In genomic region chr18:13589943-13590342, GRCh38 we compare ENCODE assay signal across 19 cellular contexts.
DNase-seq lines count a peak whose midpoint lies in the region; ATAC-seq lines count a peak whose summit lies in the region.
"Had no signal": no experiment of that assay in that cellular context is flagged by ENCODE, and none has a peak within 500 bp of the region (broad histone marks: within the 10 kb centered on the region; RNA-seq: fewer than 3 reads in every experiment).

No MANE protein-coding gene starts in this region.

- no peak overlapping the region for H3K4me3 Mint-ChIP-seq in activated naive CD8-positive, alpha-beta T cell treated with anti-CD3 and anti-CD28 coated beads, Interleukin-2, amount 10 ng/mL, durations not matched to agents 7 days and 5 days
- H3K4me3 Mint-ChIP-seq in activated naive CD8-positive, alpha-beta T cell treated with anti-CD3 and anti-CD28 coated beads, Interleukin-2, amount 50 U/mL, for 24 hours: no peak overlapping the region
- H3K4me3 Mint-ChIP-seq in stimulated activated naive CD8-positive, alpha-beta T cell treated with anti-CD3 and anti-CD28 coated beads, Interleukin-15, amount 100 ng/mL, for 72 hours: no peak overlapping the region
- no peak overlapping the region for H3K4me3 Mint-ChIP-seq in CD8-positive, alpha-beta memory T cell

- H3K27me3 ChIP-seq in mesenchymal stem cell (ENCODE audit: control insufficient read depth in 1 of 2, insufficient read depth in 1 of 2, low read length in 2 of 2): no peaks in the 10 kb centered on the region
- no peaks in the 10 kb centered on the region for H3K27me3 ChIP-seq in CD8-positive, alpha-beta memory T cell (ENCODE audit: insufficient read depth, low read length, poor library complexity, severe bottlenecking)
- H3K27me3 ChIP-seq: MG63, SJSA1 had no signal

- no peaks in the 10 kb centered on the region for H3K4me1 ChIP-seq in mesenchymal stem cell (ENCODE audit: control insufficient read depth, insufficient read depth, low read depth, low read length)
- H3K4me1 ChIP-seq in CD8-positive, alpha-beta memory T cell (ENCODE audit: insufficient read depth, low read length): no peaks in the 10 kb centered on the region
- H3K4me1 ChIP-seq: A549, SJSA1 had no signal

- ATAC-seq in activated naive CD8-positive, alpha-beta T cell treated with anti-CD3 and anti-CD28 coated beads, Interleukin-2, amount 10 ng/mL, durations not matched to agents 7 days and 5 days (ENCODE audit: low read depth): no peak
- ATAC-seq in activated naive CD8-positive, alpha-beta T cell treated with anti-CD3 and anti-CD28 coated beads, Interleukin-2, amount 50 U/mL, for 24 hours: no peak
- ATAC-seq in stimulated activated naive CD8-positive, alpha-beta T cell treated with anti-CD3 and anti-CD28 coated beads, Interleukin-15, amount 100 ng/mL, for 72 hours: no peak
- no peak for ATAC-seq in HG03520 (IDR thresholded peaks at IDR 0.05; ENCODE audit: unreplicated experiment)
- ATAC-seq: A549 had no signal

- H3K4me1 Mint-ChIP-seq in activated naive CD8-positive, alpha-beta T cell treated with anti-CD3 and anti-CD28 coated beads, Interleukin-2, amount 10 ng/mL, durations not matched to agents 7 days and 5 days: peaks cover 67% of the 10 kb centered on the region
- peaks cover 70% of the 10 kb centered on the region for H3K4me1 Mint-ChIP-seq in activated naive CD8-positive, alpha-beta T cell treated with anti-CD3 and anti-CD28 coated beads, Interleukin-2, amount 50 U/mL, for 24 hours
- peaks cover 86% of the 10 kb centered on the region for H3K4me1 Mint-ChIP-seq in stimulated activated naive CD8-positive, alpha-beta T cell treated with anti-CD3 and anti-CD28 coated beads, Interleukin-15, amount 100 ng/mL, for 72 hours
- peaks cover 26 to 37% (median 26%) of the 10 kb centered on the region in 3 donors for H3K4me1 Mint-ChIP-seq in CD8-positive, alpha-beta memory T cell

- H3K23ac ChIP-seq in mesenchymal stem cell (ENCODE audit: low read length in 2 of 2): no peak overlapping the region

- H3K4ac ChIP-seq in mesenchymal stem cell (ENCODE audit: low read depth in 1 of 2, low read length in 2 of 2): no peak overlapping the region

- H3K36me3 ChIP-seq in KOPT-K1 (ENCODE audit: insufficient read depth, low read length) (peaks cover 39% of the 10 kb centered on the region), mesenchymal stem cell (ENCODE audit: control insufficient read depth in 1 of 2, insufficient read depth in 2 of 2, low read depth in 1 of 2, low read length in 2 of 2) (no peaks in the 10 kb centered on the region)
- H3K36me3 ChIP-seq in CD8-positive, alpha-beta memory T cell (ENCODE audit: insufficient read depth, low read length): no peaks in the 10 kb centered on the region
- H3K36me3 ChIP-seq: MG63, SJSA1 had no signal

- H3K9me3 Mint-ChIP-seq in activated naive CD8-positive, alpha-beta T cell treated with anti-CD3 and anti-CD28 coated beads, Interleukin-2, amount 10 ng/mL, durations not matched to agents 7 days and 5 days: peaks cover 9% of the 10 kb centered on the region
- H3K9me3 Mint-ChIP-seq in activated naive CD8-positive, alpha-beta T cell treated with anti-CD3 and anti-CD28 coated beads, Interleukin-2, amount 50 U/mL, for 24 hours: peaks cover 6% of the 10 kb centered on the region
- H3K9me3 Mint-ChIP-seq in stimulated activated naive CD8-positive, alpha-beta T cell treated with anti-CD3 and anti-CD28 coated beads, Interleukin-15, amount 100 ng/mL, for 72 hours: peaks cover 0 to 3% of the 10 kb centered on the region in 2 donors
- H3K9me3 Mint-ChIP-seq in CD8-positive, alpha-beta memory T cell: peaks cover 0 to 4% (median 2%) of the 10 kb centered on the region in 5 donors

- H4K91ac ChIP-seq in mesenchymal stem cell (ENCODE audit: low read length): peak overlapping the region; percentile 45

- no peak overlapping the region for H2AK5ac ChIP-seq in mesenchymal stem cell (ENCODE audit: low read length, severe bottlenecking)

- H3K27ac Mint-ChIP-seq in activated naive CD8-positive, alpha-beta T cell treated with anti-CD3 and anti-CD28 coated beads, Interleukin-2, amount 10 ng/mL, durations not matched to agents 7 days and 5 days: peak overlapping the region; percentile 27
- H3K27ac Mint-ChIP-seq in activated naive CD8-positive, alpha-beta T cell treated with anti-CD3 and anti-CD28 coated beads, Interleukin-2, amount 50 U/mL, for 24 hours: no peak overlapping the region
- H3K27ac Mint-ChIP-seq in stimulated activated naive CD8-positive, alpha-beta T cell treated with anti-CD3 and anti-CD28 coated beads, Interleukin-15, amount 100 ng/mL, for 72 hours: peak overlapping the region; percentile 35 to 44
- no peak overlapping the region for H3K27ac Mint-ChIP-seq in CD8-positive, alpha-beta memory T cell

- no peak overlapping the region for H4K8ac ChIP-seq in mesenchymal stem cell (ENCODE audit: low read length)

- no peak overlapping the region for H2BK12ac ChIP-seq in mesenchymal stem cell (ENCODE audit: low read length in 2 of 2)

- no peak overlapping the region for H3K18ac ChIP-seq in mesenchymal stem cell (ENCODE audit: low read depth in 1 of 2, low read length in 2 of 2)

- DNase-seq in activated naive CD8-positive, alpha-beta T cell treated with anti-CD3 and anti-CD28 coated beads, Interleukin-2, amount 10 ng/mL, durations not matched to agents 7 days and 5 days: no peak
- no peak for DNase-seq in activated naive CD8-positive, alpha-beta T cell treated with anti-CD3 and anti-CD28 coated beads, Interleukin-2, amount 50 U/mL, for 24 hours
- no peak for DNase-seq in mesenchymal stem cell
- DNase-seq in stimulated activated naive CD8-positive, alpha-beta T cell treated with anti-CD3 and anti-CD28 coated beads, Interleukin-15, amount 100 ng/mL, for 72 hours: no peak
- DNase-seq in CD8-positive, alpha-beta memory T cell: no peak
- no peak for DNase-seq in stimulated activated CD4-positive, alpha-beta T cell treated with anti-CD3 and anti-CD28 coated beads, Interleukin-2, amount 100 ng/mL, for 48 hours
- DNase-seq: DMS53, GM23248, MG63, NCI-H1092, NCI-H2081 treated with DMSO at 0.1 percent for 48 hours, NCI-H510A treated with DMSO at 0.1 percent for 48 hours, NCI-H82, PC-9 had no signal

- 83% methylated on average over 9 of the region's 9 CpGs for WGBS in mesenchymal stem cell

- H2BK120ac ChIP-seq in mesenchymal stem cell (ENCODE audit: low read depth, low read length): no peak overlapping the region

- H3K4me2 ChIP-seq in mesenchymal stem cell (ENCODE audit: low read length, poor library complexity, severe bottlenecking): no peak overlapping the region
- H3K4me2 ChIP-seq: A549, KMS-11, PC-9 had no signal

- H3K9ac ChIP-seq in mesenchymal stem cell (ENCODE audit: low read length): no peak overlapping the region
- H3K9ac ChIP-seq: GM23248, KMS-11 had no signal

- POLR2A ChIA-PET in activated naive CD8-positive, alpha-beta T cell treated with anti-CD3 and anti-CD28 coated beads, Interleukin-2, amount 10 ng/mL, durations not matched to agents 7 days and 5 days (lab: Charles Lee): interaction anchor here (0.7 kb wide), 1 partner anchor 13 kb away, joined by 3 read pairs; no protein-coding TSS in a partner anchor
- POLR2A ChIA-PET in CD8-positive, alpha-beta memory T cell (lab: Charles Lee): no interaction called here

- H3K27ac ChIP-seq in KOPT-K1 (ENCODE audit: low read depth, low read length, poor library complexity, severe bottlenecking): peak overlapping the region; percentile 42
- no peak overlapping the region for H3K27ac ChIP-seq in mesenchymal stem cell (ENCODE audit: low read length, poor library complexity, severe bottlenecking)
- no peak overlapping the region for H3K27ac ChIP-seq in CD8-positive, alpha-beta memory T cell (ENCODE audit: low read depth, low read length)
- H3K27ac ChIP-seq: A549, GM23248, KMS-11, PC-9, SJSA1 had no signal

- H2BK5ac ChIP-seq in mesenchymal stem cell (ENCODE audit: low read depth, low read length, poor library complexity, severe bottlenecking): no peak overlapping the region

- no peak overlapping the region for H2BK15ac ChIP-seq in mesenchymal stem cell (ENCODE audit: low read depth, poor library complexity, severe bottlenecking)

- no peaks in the 10 kb centered on the region for H3K27me3 Mint-ChIP-seq in activated naive CD8-positive, alpha-beta T cell treated with anti-CD3 and anti-CD28 coated beads, Interleukin-2, amount 10 ng/mL, durations not matched to agents 7 days and 5 days
- H3K27me3 Mint-ChIP-seq in activated naive CD8-positive, alpha-beta T cell treated with anti-CD3 and anti-CD28 coated beads, Interleukin-2, amount 50 U/mL, for 24 hours: no peaks in the 10 kb centered on the region
- H3K27me3 Mint-ChIP-seq in stimulated activated naive CD8-positive, alpha-beta T cell treated with anti-CD3 and anti-CD28 coated beads, Interleukin-15, amount 100 ng/mL, for 72 hours: no peaks in the 10 kb centered on the region
- peaks cover 0 to 3% of the 10 kb centered on the region in 2 donors for H3K27me3 Mint-ChIP-seq in CD8-positive, alpha-beta memory T cell

- H3K14ac ChIP-seq in mesenchymal stem cell (ENCODE audit: low read length in 2 of 2): peak overlapping the region in 1 of 2 experiments; percentile 18

- peaks cover 37% of the 10 kb centered on the region for H3K36me3 Mint-ChIP-seq in activated naive CD8-positive, alpha-beta T cell treated with anti-CD3 and anti-CD28 coated beads, Interleukin-2, amount 10 ng/mL, durations not matched to agents 7 days and 5 days
- peaks cover 11% of the 10 kb centered on the region for H3K36me3 Mint-ChIP-seq in activated naive CD8-positive, alpha-beta T cell treated with anti-CD3 and anti-CD28 coated beads, Interleukin-2, amount 50 U/mL, for 24 hours (ENCODE audit: low read depth)
- H3K36me3 Mint-ChIP-seq in CD8-positive, alpha-beta memory T cell: peaks cover 11 to 30% (median 13%) of the 10 kb centered on the region in 3 donors

- H3K4me3 ChIP-seq in mesenchymal stem cell (ENCODE audit: insufficient read depth in 1 of 2, low read depth in 1 of 2, low read length in 2 of 2): peak overlapping the region in 1 of 2 experiments; percentile 6
- H3K4me3 ChIP-seq in CD8-positive, alpha-beta memory T cell (ENCODE audit: low read length): no peak overlapping the region
- H3K4me3 ChIP-seq: A549, GM23248, MG63, PC-9, SJSA1 had no signal

- H3K9me3 ChIP-seq in KOPT-K1 (ENCODE audit: insufficient read depth, low read length, poor library complexity, severe bottlenecking): peaks cover under 1% of the 10 kb centered on the region
- no peaks in the 10 kb centered on the region for H3K9me3 ChIP-seq in mesenchymal stem cell (ENCODE audit: control insufficient read depth, low read length)
- H3K9me3 ChIP-seq in CD8-positive, alpha-beta memory T cell (ENCODE audit: low read length): no peaks in the 10 kb centered on the region
- H3K9me3 ChIP-seq: A549, MG63, SJSA1 had no signal

- no peak overlapping the region for H2AFZ ChIP-seq in mesenchymal stem cell (ENCODE audit: low read depth, low read length)
- H2AFZ ChIP-seq: GM23248, PC-9 had no signal

- CTCF ChIA-PET in CD8-positive, alpha-beta memory T cell (lab: Charles Lee): no interaction called here

- H3K79me1 ChIP-seq in mesenchymal stem cell (replicated peaks; ENCODE audit: low read length, poor library complexity, severe bottlenecking): no peaks in the 10 kb centered on the region

Comparison
In these comparisons a context has a peak if more than half of its experiments do, and no peak if none do; other contexts are left out.
1. H3K27ac Mint-ChIP-seq: peak in activated naive CD8-positive, alpha-beta T cell treated with anti-CD3 and anti-CD28 coated beads, Interleukin-2, amount 10 ng/mL, durations not matched to agents 7 days and 5 days (single experiment) and stimulated activated naive CD8-positive, alpha-beta T cell treated with anti-CD3 and anti-CD28 coated beads, Interleukin-15, amount 100 ng/mL, for 72 hours (2 of 2); none in activated naive CD8-positive, alpha-beta T cell treated with anti-CD3 and anti-CD28 coated beads, Interleukin-2, amount 50 U/mL, for 24 hours (single experiment) and CD8-positive, alpha-beta memory T cell (0 of 8).